Comparison of ENCODE assay signal across 8 cellular contexts in the genomic region with DNA sequence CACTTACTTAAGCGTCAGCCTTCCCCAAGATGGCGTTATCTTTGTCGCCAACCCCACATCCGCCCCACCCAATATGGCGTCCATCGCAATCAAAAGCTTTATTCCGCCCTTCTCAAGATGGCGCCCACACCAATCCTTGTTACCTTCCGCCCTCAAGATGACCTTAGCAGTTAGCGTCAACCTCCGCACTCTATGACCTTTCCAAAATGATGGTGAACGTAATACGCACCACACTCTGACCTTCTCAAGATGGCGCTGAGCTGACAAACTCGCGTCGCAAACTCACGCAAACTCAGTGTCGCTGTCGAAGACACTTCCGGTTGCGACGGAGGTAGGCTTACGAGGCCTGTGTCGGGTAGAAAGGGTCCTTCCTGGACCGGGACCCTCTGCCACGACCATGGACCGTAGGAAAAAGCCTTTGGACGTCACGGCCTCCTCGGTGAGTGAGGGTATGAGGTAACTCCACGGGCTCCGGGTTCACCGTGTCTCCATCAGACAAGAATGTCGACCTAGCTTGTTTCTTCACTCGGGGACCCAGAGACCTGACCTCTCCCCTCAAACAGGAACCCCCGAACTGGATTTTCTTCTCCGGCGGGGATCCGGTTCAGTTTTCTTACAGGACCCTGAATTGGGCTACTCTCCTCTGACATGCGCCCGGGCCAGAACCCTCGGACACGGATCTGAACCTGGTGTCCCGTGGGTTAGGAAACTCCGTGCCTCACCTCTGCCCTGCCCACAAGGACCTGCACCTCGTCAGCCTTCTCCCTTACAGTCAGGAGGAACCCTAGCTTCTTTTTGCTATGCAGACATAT. TPM values are rescaled to one million over a fixed set of nuclear protein-coding genes. Genes with fewer than 3 reads are reported as not detected.
DNase-seq lines count a peak whose midpoint lies in the region; ATAC-seq, FAIRE-seq and TF ChIP-seq lines count a peak whose summit lies in the region.

Gene CCDC174, plus strand, starts transcription at position 323 of the 812 bp plus-strand sequence. Its CDS starts 75 bp downstream, at position 398.

- H3K9ac ChIP-seq in Loucy (ENCODE audit: low read depth, low read length, poor library complexity, severe bottlenecking) = peak within 1 kb of the TSS; percentile 95

- no peaks in the 10 kb centered on the region for H3K9me3 Mint-ChIP-seq in natural killer cell treated with Interleukin-12 subunit alpha and Interleukin-12 subunit beta and Interleukin-15 and Interleukin-18, amount 100 ng/mL, for 72 hours

- 0 out of 2 replicates have a peak, but pooled peaks cover 4% of the 10 kb centered on the region for H3F3A ChIP-seq in Loucy (ENCODE audit: low read depth)

- peak; percentile 100 for ATAC-seq in natural killer cell treated with Interleukin-12 subunit alpha and Interleukin-12 subunit beta and Interleukin-15 and Interleukin-18, amount 100 ng/mL, for 72 hours
- peak; percentile 98 for ATAC-seq in stimulated activated naive CD8-positive, alpha-beta T cell treated with anti-CD3 and anti-CD28 coated beads, Interleukin-15, Interleukin-2, amounts not matched to agents 100 U/mL and 50 U/mL, for 24 hours

- no peaks in the 10 kb centered on the region for H3K27me3 ChIP-seq in Loucy (ENCODE audit: insufficient read depth, low read length, poor library complexity, severe bottlenecking)

- peak within 1 kb of the TSS; percentile 96 for H3K4me2 ChIP-seq in Loucy (ENCODE audit: low read depth, low read length, poor library complexity, severe bottlenecking)

- peak within 1 kb of the TSS; percentile 95 for H3K4me3 ChIP-seq in Loucy (ENCODE audit: low read length, poor library complexity, severe bottlenecking)
- H3K4me3 ChIP-seq in fibroblast of pulmonary artery (replicated peaks; ENCODE audit: low read depth, low read length) = peak within 1 kb of the TSS; percentile 83

- H3K9me3 ChIP-seq in Loucy (ENCODE audit: insufficient read depth, low read depth, low read length) = no peaks in the 10 kb centered on the region

- H3K9me2 ChIP-seq in Loucy (replicated peaks; ENCODE audit: low read depth, low read length) = no peaks in the 10 kb centered on the region

- peak; percentile 98 for DNase-seq in EL
- peak; percentile 75 for DNase-seq in H54 (ENCODE audit: insufficient read length, low spot score)
- peak; percentile 86 for DNase-seq in activated T-helper 9 cell treated with anti-CD3 and anti-CD28 coated beads, Interleukin-2, amount 50 U/mL, for 16 hours (ENCODE audit: low read depth)
- DNase-seq in fibroblast of pulmonary artery (ENCODE audit: low read depth) = peak; percentile 100
- DNase-seq in natural killer cell treated with Interleukin-12 subunit alpha and Interleukin-12 subunit beta and Interleukin-15 and Interleukin-18, amount 100 ng/mL, for 72 hours (ENCODE audit: low spot score) = peak; percentile 95
- peak; percentile 92 for DNase-seq in stimulated activated naive CD8-positive, alpha-beta T cell treated with anti-CD3 and anti-CD28 coated beads, Interleukin-15, Interleukin-2, amounts not matched to agents 100 U/mL and 50 U/mL, for 24 hours

- peak within 1 kb of the TSS; percentile 100 for H3K4me3 Mint-ChIP-seq in natural killer cell treated with Interleukin-12 subunit alpha and Interleukin-12 subunit beta and Interleukin-15 and Interleukin-18, amount 100 ng/mL, for 72 hours

- H4K20me1 ChIP-seq in Loucy (ENCODE audit: insufficient read depth, low read length, poor library complexity, severe bottlenecking) = peaks cover 3% of the 10 kb centered on the region

- FAIRE-seq in H54 (lab: Jason Lieb, UNC) = peak; percentile 99

- peaks cover 17% of the 10 kb centered on the region for H3K36me3 Mint-ChIP-seq in natural killer cell treated with Interleukin-12 subunit alpha and Interleukin-12 subunit beta and Interleukin-15 and Interleukin-18, amount 100 ng/mL, for 72 hours

- peaks cover 38% of the 10 kb centered on the region for H3K79me2 ChIP-seq in Loucy (ENCODE audit: insufficient read depth, low read length)

- peak within 1 kb of the TSS; percentile 92 for H2AFZ ChIP-seq in Loucy (ENCODE audit: low read length)

- H3K27me3 Mint-ChIP-seq in natural killer cell treated with Interleukin-12 subunit alpha and Interleukin-12 subunit beta and Interleukin-15 and Interleukin-18, amount 100 ng/mL, for 72 hours = no peaks in the 10 kb centered on the region

- peak; percentile 93 for TF ChIP-seq POLR2A in H54 (IDR thresholded peaks at IDR 0.05; ENCODE audit: low read depth, low read length)
- TF ChIP-seq POLR2A in Raji (IDR thresholded peaks at IDR 0.05; ENCODE audit: insufficient read depth, low read depth, low read length) = peak; percentile 99

- peaks cover 13% of the 10 kb centered on the region; the same call in 1 of the 2 replicates for H3K36me3 ChIP-seq in Loucy (ENCODE audit: insufficient read depth, low read length)

- H3K4me1 ChIP-seq in Loucy (ENCODE audit: insufficient read depth, low read length, poor library complexity, severe bottlenecking) = peaks cover 33% of the 10 kb centered on the region

- TF ChIP-seq CTCF in Loucy (conservative IDR thresholded peaks at IDR 0.05; ENCODE audit: low read length) (no peak), fibroblast of pulmonary artery (IDR thresholded peaks at IDR 0.05; ENCODE audit: low read length, missing control alignments) (no peak)

- H3K27ac Mint-ChIP-seq in natural killer cell treated with Interleukin-12 subunit alpha and Interleukin-12 subunit beta and Interleukin-15 and Interleukin-18, amount 100 ng/mL, for 72 hours = peak within 1 kb of the TSS; percentile 95 to 97

- peaks cover 30 to 38% of the 10 kb centered on the region in 2 donors for H3K4me1 Mint-ChIP-seq in natural killer cell treated with Interleukin-12 subunit alpha and Interleukin-12 subunit beta and Interleukin-15 and Interleukin-18, amount 100 ng/mL, for 72 hours (ENCODE audit: low read depth in 2 of 2)

RNA-seq across cellular contexts. Expression of gene CCDC174, which starts in this region (rescaled TPM):
- total RNA-seq in natural killer cell treated with Interleukin-12 subunit alpha and Interleukin-12 subunit beta and Interleukin-15 and Interleukin-18, amount 100 ng/mL, for 72 hours = 10 to 100 TPM; 21.7 to 27.0 TPM

Comparison
In these comparisons a context has a peak if more than half of its experiments do, and no peak if none do; other contexts are left out.
1. Peak in every context shown above with its lines: DNase-seq, ATAC-seq and H3K4me3 ChIP-seq.